ENCODE assay signal across 8 cellular contexts in the genomic region with DNA sequence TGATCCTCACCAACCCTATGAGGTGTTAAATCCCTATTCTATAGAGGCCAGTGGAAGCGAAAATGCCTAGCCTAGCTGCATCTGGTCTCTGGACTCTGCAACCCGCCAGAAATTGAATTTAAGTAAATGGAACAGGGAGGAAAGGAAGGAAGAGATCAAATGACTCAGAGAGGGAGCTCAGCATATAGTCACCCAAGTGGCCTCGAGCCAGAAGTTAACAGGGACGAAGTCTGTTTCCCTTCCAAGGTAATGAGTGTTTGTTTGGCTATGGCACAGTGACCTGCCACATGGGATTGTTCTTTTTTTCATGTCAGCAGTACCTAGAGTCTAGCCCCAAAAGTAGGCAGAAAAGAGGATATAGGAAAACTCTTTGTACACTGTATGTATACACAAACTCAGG.
A peak's percentile ranks its signal among the peaks of the same experiment; 100 is the strongest.
DNase-seq lines count a peak whose midpoint lies in the region; TF ChIP-seq lines count a peak whose summit lies in the region.

No MANE protein-coding gene starts in this region.

- DNase-seq in AG09319 (ENCODE audit: extremely low read depth, low read depth) (peak; percentile 45), KBM-7 (peak; percentile 61), UCSD-AML1 (lab: John Stamatoyannopoulos, UW; ENCODE audit: unreplicated experiment) (peak; percentile 21), kidney glomerular epithelial cell (lab: John Stamatoyannopoulos, UW) (peak; percentile 64), iPS-NIHi7 (ENCODE audit: extremely low spot score) (no peak)
- DNase-seq in activated CD4-positive, alpha-beta T cell treated with anti-CD3 and anti-CD28 coated beads for 48 hours = no peak
- no peak for DNase-seq in activated CD4-positive, alpha-beta T cell treated with anti-CD3 and anti-CD28 coated beads, Interleukin-2, amount 50 U/mL, for 1 hour
- no peak for DNase-seq in activated CD4-positive, CD25-positive, alpha-beta regulatory T cell (lab: John Stamatoyannopoulos, UW)

- TF ChIP-seq CTCF in AG09319 (IDR thresholded peaks at IDR 0.05; ENCODE audit: low read depth, low read length) = no peak

- in situ Hi-C loops in KBM-7 (cut with MboI; ENCODE audit: low pct_unique_long_range_greater_than_20kb, low sequenced_read_pairs) = no loop called here

Comparison
In these comparisons a context has a peak if more than half of its experiments do, and no peak if none do; other contexts are left out.
1. DNase-seq: peak in AG09319 (single experiment), KBM-7 (single experiment), UCSD-AML1 (single experiment) and kidney glomerular epithelial cell (single experiment); none in activated CD4-positive, alpha-beta T cell treated with anti-CD3 and anti-CD28 coated beads for 48 hours (single experiment), iPS-NIHi7 (single experiment), activated CD4-positive, alpha-beta T cell treated with anti-CD3 and anti-CD28 coated beads, Interleukin-2, amount 50 U/mL, for 1 hour (single experiment) and activated CD4-positive, CD25-positive, alpha-beta regulatory T cell (0 of 4).